27 cellular contexts compared by ENCODE assay signal in the genomic region with DNA sequence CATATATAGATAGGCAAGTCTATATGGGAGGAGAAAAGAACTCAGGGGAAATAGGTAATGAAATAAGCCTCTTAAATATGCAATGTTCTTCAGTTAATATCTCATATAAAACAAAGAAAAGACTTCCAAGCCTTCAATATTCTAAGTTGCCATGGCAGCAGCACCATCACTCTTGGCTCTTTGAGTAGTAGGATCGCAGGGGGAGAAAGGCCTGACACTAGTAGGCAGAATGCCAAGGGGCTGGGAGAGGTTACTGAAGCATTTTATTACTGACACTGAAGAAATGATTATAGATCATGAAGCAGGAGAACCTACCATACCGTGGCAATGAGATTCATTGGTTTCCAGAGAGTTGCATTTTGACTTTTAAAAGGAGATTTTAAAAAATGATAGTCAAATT.
DNase-seq lines count a peak whose midpoint lies in the region; ATAC-seq and TF ChIP-seq lines count a peak whose summit lies in the region.
"Had no signal": no experiment of that assay in that cellular context is flagged by ENCODE, and none has a peak within 500 bp of the region (broad histone marks: within the 10 kb centered on the region; RNA-seq: fewer than 3 reads in every experiment).

No MANE protein-coding gene starts in this region.

- no peak for TF ChIP-seq CTCF in WTC11 (IDR thresholded peaks at IDR 0.05)

- H3K36me3 Mint-ChIP-seq in WTC11 = no peaks in the 10 kb centered on the region
- no peaks in the 10 kb centered on the region for H3K36me3 Mint-ChIP-seq in activated CD8-positive, alpha-beta memory T cell treated with anti-CD3 and anti-CD28 coated beads, Interleukin-2, amount 10 ng/mL, durations not matched to agents 7 days and 5 days
- H3K36me3 Mint-ChIP-seq: CD14-positive monocyte; natural killer cell treated with Interleukin-12 subunit alpha and Interleukin-12 subunit beta and Interleukin-15 and Interleukin-18, amount 100 ng/mL, for 72 hours had no signal

- no peaks in the 10 kb centered on the region for H3K9me2 ChIP-seq in Karpas-422 (replicated peaks; ENCODE audit: insufficient read depth, low read length)

- H3K79me2 ChIP-seq in Karpas-422 (ENCODE audit: low read length) = no peaks in the 10 kb centered on the region

- POLR2A ChIA-PET in WTC11 (lab: Charles Lee) = no interaction called here

- no peak overlapping the region for H3K9ac ChIP-seq in Karpas-422 (ENCODE audit: low read length)

- H3K4me1 ChIP-seq in HAP-1 = peaks cover 30% of the 10 kb centered on the region
- no peaks in the 10 kb centered on the region for H3K4me1 ChIP-seq in Karpas-422 (ENCODE audit: low read length)
- H3K4me1 ChIP-seq: esophagus muscularis mucosa, foreskin keratinocyte, heart left ventricle, testis had no signal

- no peaks in the 10 kb centered on the region for H3K9me3 Mint-ChIP-seq in WTC11
- H3K9me3 Mint-ChIP-seq in activated CD8-positive, alpha-beta memory T cell treated with anti-CD3 and anti-CD28 coated beads, Interleukin-2, amount 10 ng/mL, durations not matched to agents 7 days and 5 days (ENCODE audit: low read depth) = peaks cover 2% of the 10 kb centered on the region
- H3K9me3 Mint-ChIP-seq: activated CD4-positive, alpha-beta T cell treated with anti-CD3 and anti-CD28 coated beads, Interleukin-2, amount 10 ng/mL, durations not matched to agents 7 days and 5 days; activated T-cell treated with anti-CD3 and anti-CD28 coated beads, Interleukin-2, amount 50 U/mL, for 4 hours; dendritic cell treated with granulocyte-macrophage colony-stimulating factor and Interleukin-4, amounts not matched to agents 40 ng/mL and 50 ng/mL, for 4 days; T-helper 2 cell treated with Interferon-gamma antibody and Interleukin-4, amounts not matched to agents 5 μg/mL and 100 μg/mL, for 36 hours had no signal

- H3K9me3 ChIP-seq in HAP-1 (no peaks in the 10 kb centered on the region), Karpas-422 (ENCODE audit: low read length) (no peaks in the 10 kb centered on the region)
- H3K9me3 ChIP-seq: esophagus muscularis mucosa, heart left ventricle, mucosa of descending colon, testis had no signal

- H3K4me3 ChIP-seq in HAP-1 = no peak overlapping the region
- H3K4me3 ChIP-seq in Karpas-422 (ENCODE audit: low read length) = no peak overlapping the region
- H3K4me3 ChIP-seq: esophagus muscularis mucosa, heart left ventricle, lung, mucosa of descending colon, testis had no signal

- H3K27me3 ChIP-seq in HAP-1 (ENCODE audit: low read depth) (no peaks in the 10 kb centered on the region), Karpas-422 (ENCODE audit: low read length) (no peaks in the 10 kb centered on the region)
- H3K27me3 ChIP-seq: esophagus muscularis mucosa, foreskin keratinocyte, heart left ventricle, testis had no signal

- H3K27ac ChIP-seq in Karpas-422 (ENCODE audit: low read length) = no peak overlapping the region
- H3K27ac ChIP-seq: esophagus muscularis mucosa, foreskin keratinocyte, heart left ventricle, testis, WERI-Rb-1 had no signal

- H3K27me3 Mint-ChIP-seq in WTC11 (ENCODE audit: low read depth) = no peaks in the 10 kb centered on the region
- no peaks in the 10 kb centered on the region for H3K27me3 Mint-ChIP-seq in activated CD8-positive, alpha-beta memory T cell treated with anti-CD3 and anti-CD28 coated beads, Interleukin-2, amount 10 ng/mL, durations not matched to agents 7 days and 5 days
- H3K27me3 Mint-ChIP-seq: activated CD4-positive, alpha-beta T cell treated with anti-CD3 and anti-CD28 coated beads, Interleukin-2, amount 10 ng/mL, durations not matched to agents 7 days and 5 days; central memory CD8-positive, alpha-beta T cell; dendritic cell treated with granulocyte-macrophage colony-stimulating factor and Interleukin-4, amounts not matched to agents 40 ng/mL and 50 ng/mL, for 4 days; natural killer cell treated with Interleukin-12 subunit alpha and Interleukin-12 subunit beta and Interleukin-15 and Interleukin-18, amount 100 ng/mL, for 72 hours had no signal

- H3K4me3 Mint-ChIP-seq in WTC11 = no peak overlapping the region
- H3K4me3 Mint-ChIP-seq in activated CD8-positive, alpha-beta memory T cell treated with anti-CD3 and anti-CD28 coated beads, Interleukin-2, amount 10 ng/mL, durations not matched to agents 7 days and 5 days = no peak overlapping the region
- H3K4me3 Mint-ChIP-seq: activated CD4-positive, alpha-beta T cell treated with anti-CD3 and anti-CD28 coated beads, Interleukin-2, amount 10 ng/mL, durations not matched to agents 7 days and 5 days; activated T-cell treated with anti-CD3 and anti-CD28 coated beads, Interleukin-2, amount 50 U/mL, for 4 hours; CD14-positive monocyte; central memory CD8-positive, alpha-beta T cell; dendritic cell treated with granulocyte-macrophage colony-stimulating factor and Interleukin-4, amounts not matched to agents 40 ng/mL and 50 ng/mL, for 4 days; natural killer cell treated with Interleukin-12 subunit alpha and Interleukin-12 subunit beta and Interleukin-15 and Interleukin-18, amount 100 ng/mL, for 72 hours; T-helper 2 cell treated with Interferon-gamma antibody and Interleukin-4, amounts not matched to agents 5 μg/mL and 100 μg/mL, for 36 hours had no signal

- DNase-seq in HAP-1 (ENCODE audit: low spot score in 2 of 2) = peak; percentile 72 to 82
- DNase-seq in NCI-H1694 (lab: John Stamatoyannopoulos, UW) = peak; percentile 9
- DNase-seq in NCI-H345 treated with DMSO at 0.1 percent for 48 hours (lab: John Stamatoyannopoulos, UW; ENCODE audit: unreplicated experiment) = peak; percentile 49
- no peak for DNase-seq in WTC11 (ENCODE audit: low spot score)
- no peak for DNase-seq in activated CD8-positive, alpha-beta memory T cell treated with anti-CD3 and anti-CD28 coated beads, Interleukin-2, amount 10 ng/mL, durations not matched to agents 7 days and 5 days
- DNase-seq in Karpas-422 = no peak
- no peak for DNase-seq in T-helper 2 cell
- DNase-seq: activated CD4-positive, alpha-beta T cell treated with anti-CD3 and anti-CD28 coated beads, Interleukin-2, amount 10 ng/mL, durations not matched to agents 7 days and 5 days; activated naive CD4-positive, alpha-beta T cell; activated T-cell treated with anti-CD3 and anti-CD28 coated beads, Interleukin-2, amount 50 U/mL, for 4 hours; foreskin keratinocyte; HCEC 1CT; heart left ventricle; kidney glomerular epithelial cell; mucosa of descending colon; NCI-H1930; NCI-H82; stimulated activated naive CD8-positive, alpha-beta T cell treated with anti-CD3 and anti-CD28 coated beads, Interleukin-15, Interleukin-2, amounts not matched to agents 100 U/mL and 50 U/mL, for 24 hours; testis; WERI-Rb-1 had no signal

- no peak overlapping the region for H3K4me2 ChIP-seq in Karpas-422 (ENCODE audit: low read depth, low read length, poor library complexity, severe bottlenecking)

- no peak overlapping the region for H2AFZ ChIP-seq in Karpas-422 (ENCODE audit: low read length)

- H3K4me1 Mint-ChIP-seq in WTC11 = peaks cover 21% of the 10 kb centered on the region
- no peaks in the 10 kb centered on the region for H3K4me1 Mint-ChIP-seq in activated CD8-positive, alpha-beta memory T cell treated with anti-CD3 and anti-CD28 coated beads, Interleukin-2, amount 10 ng/mL, durations not matched to agents 7 days and 5 days
- H3K4me1 Mint-ChIP-seq: activated CD4-positive, alpha-beta T cell treated with anti-CD3 and anti-CD28 coated beads, Interleukin-2, amount 10 ng/mL, durations not matched to agents 7 days and 5 days; CD14-positive monocyte; central memory CD8-positive, alpha-beta T cell had no signal

- ATAC-seq in WTC11 = peak; percentile 61; the same call in 1 of the 2 replicates
- ATAC-seq in activated CD8-positive, alpha-beta memory T cell treated with anti-CD3 and anti-CD28 coated beads, Interleukin-2, amount 10 ng/mL, durations not matched to agents 7 days and 5 days = no peak
- ATAC-seq: activated T-cell treated with anti-CD3 and anti-CD28 coated beads, Interleukin-2, amount 50 U/mL, for 4 hours; foreskin keratinocyte; heart left ventricle; mucosa of descending colon; natural killer cell treated with Interleukin-12 subunit alpha and Interleukin-12 subunit beta and Interleukin-15 and Interleukin-18, amount 100 ng/mL, for 72 hours; stimulated activated naive CD8-positive, alpha-beta T cell treated with anti-CD3 and anti-CD28 coated beads, Interleukin-15, Interleukin-2, amounts not matched to agents 100 U/mL and 50 U/mL, for 24 hours had no signal

- H4K20me1 ChIP-seq in Karpas-422 (ENCODE audit: insufficient read depth, low read depth, low read length) = no peaks in the 10 kb centered on the region

- H3K36me3 ChIP-seq in HAP-1 (replicated peaks) (no peaks in the 10 kb centered on the region), Karpas-422 (ENCODE audit: insufficient read depth, low read length) (no peaks in the 10 kb centered on the region)
- H3K36me3 ChIP-seq: esophagus muscularis mucosa, heart left ventricle, WERI-Rb-1 had no signal

- in situ Hi-C loops in HAP-1 (cut with MboI; ENCODE audit: low sequenced_read_pairs) = no loop called here

- no peak overlapping the region for H3K27ac Mint-ChIP-seq in WTC11
- no peak overlapping the region for H3K27ac Mint-ChIP-seq in activated CD8-positive, alpha-beta memory T cell treated with anti-CD3 and anti-CD28 coated beads, Interleukin-2, amount 10 ng/mL, durations not matched to agents 7 days and 5 days
- H3K27ac Mint-ChIP-seq: activated CD4-positive, alpha-beta T cell treated with anti-CD3 and anti-CD28 coated beads, Interleukin-2, amount 10 ng/mL, durations not matched to agents 7 days and 5 days; CD14-positive monocyte; dendritic cell treated with granulocyte-macrophage colony-stimulating factor and Interleukin-4, amounts not matched to agents 40 ng/mL and 50 ng/mL, for 4 days; natural killer cell treated with Interleukin-12 subunit alpha and Interleukin-12 subunit beta and Interleukin-15 and Interleukin-18, amount 100 ng/mL, for 72 hours; T-helper 2 cell treated with Interferon-gamma antibody and Interleukin-4, amounts not matched to agents 5 μg/mL and 100 μg/mL, for 36 hours had no signal

- CTCF ChIA-PET in WTC11 (lab: Charles Lee) = no interaction called here
- CTCF ChIA-PET in activated CD8-positive, alpha-beta memory T cell treated with anti-CD3 and anti-CD28 coated beads, Interleukin-2, amount 10 ng/mL, durations not matched to agents 7 days and 5 days (lab: Charles Lee) = no interaction called here

TF ChIP-seq in WTC11, 78 proteins besides CTCF, POLR2A, EP300 and RAD21 (continues in another document):
- TF ChIP-seq MXD4 (CRISPR knock-in tag; IDR thresholded peaks at IDR 0.05; ENCODE audit: borderline replicate concordance) = no peak
- TF ChIP-seq, protein P1, sequence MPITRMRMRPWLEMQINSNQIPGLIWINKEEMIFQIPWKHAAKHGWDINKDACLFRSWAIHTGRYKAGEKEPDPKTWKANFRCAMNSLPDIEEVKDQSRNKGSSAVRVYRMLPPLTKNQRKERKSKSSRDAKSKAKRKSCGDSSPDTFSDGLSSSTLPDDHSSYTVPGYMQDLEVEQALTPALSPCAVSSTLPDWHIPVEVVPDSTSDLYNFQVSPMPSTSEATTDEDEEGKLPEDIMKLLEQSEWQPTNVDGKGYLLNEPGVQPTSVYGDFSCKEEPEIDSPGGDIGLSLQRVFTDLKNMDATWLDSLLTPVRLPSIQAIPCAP (CRISPR knock-in tag; IDR thresholded peaks at IDR 0.05) = no peak
- TF ChIP-seq ZNF396 (CRISPR knock-in tag; IDR thresholded peaks at IDR 0.05; ENCODE audit: borderline replicate concordance) = no peak
- no peak for TF ChIP-seq FOXP1 (CRISPR knock-in tag; IDR thresholded peaks at IDR 0.05; ENCODE audit: borderline replicate concordance)

Comparison
In these comparisons a context has a peak if more than half of its experiments do, and no peak if none do; other contexts are left out.
1. DNase-seq: peak in HAP-1 (2 of 2), NCI-H1694 (single experiment) and NCI-H345 treated with DMSO at 0.1 percent for 48 hours (single experiment); none in WTC11 (single experiment), activated CD8-positive, alpha-beta memory T cell treated with anti-CD3 and anti-CD28 coated beads, Interleukin-2, amount 10 ng/mL, durations not matched to agents 7 days and 5 days (single experiment), Karpas-422 (single experiment) and T-helper 2 cell (0 of 5).